Comparison of ENCODE assay signal across 24 cellular contexts in the genomic region with DNA sequence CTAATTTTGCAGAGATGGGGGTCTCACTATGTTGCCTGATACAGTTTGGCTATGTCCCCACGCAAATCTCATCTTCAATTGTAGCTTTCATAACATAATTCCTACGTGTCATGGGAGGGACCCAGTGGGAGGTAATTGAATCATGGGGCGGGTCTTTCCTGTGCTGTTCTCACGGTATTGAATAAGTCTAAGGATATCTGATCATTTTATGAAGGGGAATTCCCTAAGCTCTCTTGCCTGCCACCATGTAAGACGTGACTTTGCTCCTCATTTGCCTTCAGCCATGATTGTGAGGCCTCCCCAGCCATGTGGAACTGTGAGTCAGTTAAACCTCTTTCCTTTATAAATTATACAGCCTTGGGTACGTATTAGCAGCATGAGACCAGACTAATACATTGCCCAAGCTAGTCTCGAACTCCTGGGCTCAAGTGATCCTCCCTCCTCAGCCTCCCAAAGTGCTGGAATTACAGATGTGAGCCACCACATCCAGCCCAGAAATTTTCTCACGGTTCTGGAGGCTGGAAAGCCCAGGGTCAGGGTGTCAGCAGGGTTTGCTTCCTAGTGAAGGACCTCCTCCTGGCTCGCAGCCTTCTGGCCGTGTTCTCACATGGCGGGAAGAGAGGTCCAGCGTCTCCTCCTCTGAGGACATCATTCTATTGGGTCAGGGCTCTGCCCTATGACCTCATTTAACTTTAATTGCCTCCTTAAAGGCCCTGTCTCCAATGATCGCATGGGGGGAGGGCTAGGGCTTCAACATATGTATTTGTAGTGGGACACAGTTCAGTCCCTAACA. TPM values are rescaled to one million over a fixed set of nuclear protein-coding genes. Genes with fewer than 3 reads are reported as not detected.
"Had no signal": no experiment of that assay in that cellular context is flagged by ENCODE, and none has a peak within 500 bp of the region (broad histone marks: within the 10 kb centered on the region; RNA-seq: fewer than 3 reads in every experiment).

No MANE protein-coding gene starts in this region.

- H3K4me3 ChIP-seq: body of pancreas, lung, upper lobe of left lung had no signal

- H3K27me3 ChIP-seq: body of pancreas, neutrophil, upper lobe of left lung had no signal

- H3K9me3 Mint-ChIP-seq: activated naive CD4-positive, alpha-beta T cell treated with anti-CD3 and anti-CD28 coated beads, Interleukin-2, amount 50 U/mL, for 72 hours; T-cell had no signal

- ATAC-seq: body of pancreas, T-cell had no signal

- H3K9me3 ChIP-seq: body of pancreas, neutrophil, SK-N-SH, upper lobe of left lung had no signal

- DNase-seq: activated CD4-positive, alpha-beta memory T cell treated with anti-CD3 and anti-CD28 coated beads for 36 hours; activated CD4-positive, CD25-positive, alpha-beta regulatory T cell treated with anti-CD3 and anti-CD28 coated beads, Interleukin-2, amount 50 U/mL, for 72 hours; activated gamma-delta T cell; activated T-cell treated with anti-CD3 and anti-CD28 coated beads, Interleukin-2, amount 50 U/mL, for 48 hours; amygdala; body of pancreas; cerebellar nuclear complex; effector memory CD4-positive, alpha-beta T cell; midbrain; retina; SHP77; SK-N-SH; stimulated activated CD4-positive, alpha-beta T cell treated with anti-CD3 and anti-CD28 coated beads, Interleukin-4, amount 100 ng/mL, for 24 hours; stimulated activated naive CD4-positive, alpha-beta T cell; T-cell; T-helper 9 cell; upper lobe of left lung had no signal

- H3K27me3 Mint-ChIP-seq: activated CD4-positive, alpha-beta memory T cell treated with anti-CD3 and anti-CD28 coated beads for 36 hours; T-cell had no signal

- H3K4me3 Mint-ChIP-seq: activated CD4-positive, alpha-beta memory T cell treated with anti-CD3 and anti-CD28 coated beads for 36 hours; T-cell had no signal

- H3K4me1 Mint-ChIP-seq: T-cell had no signal

- H3K27ac ChIP-seq: body of pancreas, neutrophil, upper lobe of left lung had no signal

- H3K4me1 ChIP-seq: body of pancreas had no signal

- FAIRE-seq: frontal cortex, keratinocyte had no signal

- H3K27ac Mint-ChIP-seq: activated CD4-positive, alpha-beta memory T cell treated with anti-CD3 and anti-CD28 coated beads for 36 hours; T-cell had no signal

RNA-seq across cellular contexts. Expression of gene LRRC10B, which starts 40.7 kb away (rescaled TPM):
- total RNA-seq: activated CD4-positive, alpha-beta memory T cell treated with anti-CD3 and anti-CD28 coated beads for 36 hours; activated naive CD4-positive, alpha-beta T cell treated with anti-CD3 and anti-CD28 coated beads, Interleukin-2, amount 50 U/mL, for 72 hours; epithelial cell of proximal tubule; skeletal muscle tissue had no signal
- polyA plus RNA-seq: keratinocyte, SK-N-SH had no signal
